ENCODE assay signal across 26 cellular contexts in genomic region chr22:37435970-37436603, GRCh38. TPM values are rescaled to one million over a fixed set of nuclear protein-coding genes. Genes with fewer than 3 reads are reported as not detected.
"Had no signal": no experiment of that assay in that cellular context is flagged by ENCODE, and none has a peak within 500 bp of the region (broad histone marks: within the 10 kb centered on the region; RNA-seq: fewer than 3 reads in every experiment).

No MANE protein-coding gene starts in this region.

- ATAC-seq: activated CD8-positive, alpha-beta memory T cell treated with anti-CD3 and anti-CD28 coated beads, Interleukin-2, amount 10 ng/mL, durations not matched to agents 7 days and 5 days; activated T-cell treated with anti-CD3 and anti-CD28 coated beads, Interleukin-2, amount 50 U/mL, for 4 hours; Panc1; Right ventricle myocardium inferior had no signal

- H3K4me3 Mint-ChIP-seq: activated CD8-positive, alpha-beta memory T cell treated with anti-CD3 and anti-CD28 coated beads, Interleukin-2, amount 10 ng/mL, durations not matched to agents 7 days and 5 days; activated naive CD4-positive, alpha-beta T cell treated with anti-CD3 and anti-CD28 coated beads for 36 hours; activated naive CD8-positive, alpha-beta T cell; activated T-cell treated with anti-CD3 and anti-CD28 coated beads, Interleukin-2, amount 50 U/mL, for 4 hours had no signal

- H3K27ac Mint-ChIP-seq: activated CD8-positive, alpha-beta memory T cell treated with anti-CD3 and anti-CD28 coated beads, Interleukin-2, amount 10 ng/mL, durations not matched to agents 7 days and 5 days; activated naive CD4-positive, alpha-beta T cell treated with anti-CD3 and anti-CD28 coated beads for 36 hours; activated naive CD8-positive, alpha-beta T cell had no signal

- H3K4me2 ChIP-seq: KMS-11, SK-N-SH had no signal

- H3K27me3 ChIP-seq: brain microvascular endothelial cell, SJCRH30 had no signal

- H3K4me3 ChIP-seq: cardiac muscle cell, SJCRH30 had no signal

- H3K36me3 ChIP-seq: brain microvascular endothelial cell, cardiac muscle cell, SJCRH30 had no signal

- H3K9me3 Mint-ChIP-seq: activated naive CD4-positive, alpha-beta T cell treated with anti-CD3 and anti-CD28 coated beads for 36 hours had no signal

- DNase-seq: activated CD4-positive, alpha-beta T cell treated with anti-CD3 and anti-CD28 coated beads for 48 hours; activated CD4-positive, alpha-beta T cell treated with anti-CD3 and anti-CD28 coated beads, Interleukin-2, amount 50 U/mL, for 4 hours; activated CD4-positive, CD25-positive, alpha-beta regulatory T cell treated with anti-CD3 and anti-CD28 coated beads, Interleukin-2, amount 50 U/mL, for 72 hours; activated CD8-positive, alpha-beta memory T cell treated with anti-CD3 and anti-CD28 coated beads, Interleukin-2, amount 10 ng/mL, durations not matched to agents 7 days and 5 days; activated effector memory CD4-positive, alpha-beta T cell treated with anti-CD3 and anti-CD28 coated beads, Interleukin-2, amount 50 U/mL, for 16 hours; activated naive CD4-positive, alpha-beta T cell treated with anti-CD3 and anti-CD28 coated beads for 36 hours; activated T-cell treated with anti-CD3 and anti-CD28 coated beads, Interleukin-2, amount 50 U/mL, for 4 hours; amygdala; brain microvascular endothelial cell; NCI-H1092; NCI-H1417; NCI-H1930; NCI-H2107; NCI-H510A treated with DMSO at 0.1 percent for 48 hours; NCI-H69; NK-92 treated with Interleukin-12 subunit alpha and Interleukin-12 subunit beta, amount 100 ng/mL, for 24 hours; OCI-M1; RPMI8226; SJCRH30; SK-N-SH; T-helper 1 cell had no signal

- H3K27ac ChIP-seq: brain microvascular endothelial cell, cardiac muscle cell, KMS-11, SJCRH30 had no signal

- H3K9ac ChIP-seq: KMS-11, SK-N-SH had no signal

RNA-seq across cellular contexts. Expression of gene ELFN2, which starts 8.8 kb away (rescaled TPM):
- polyA plus RNA-seq: cardiac muscle cell had no signal
